16 cellular contexts compared by ENCODE assay signal in genomic region chr14:85601246-85601645, GRCh38.
A peak's percentile ranks its signal among the peaks of the same experiment; 100 is the strongest.
DNase-seq lines count a peak whose midpoint lies in the region; ATAC-seq and TF ChIP-seq lines count a peak whose summit lies in the region.
"Had no signal": no experiment of that assay in that cellular context is flagged by ENCODE, and none has a peak within 500 bp of the region (broad histone marks: within the 10 kb centered on the region; RNA-seq: fewer than 3 reads in every experiment).

No MANE protein-coding gene starts in this region.

- peak; percentile 81 for DNase-seq in D341Med (ENCODE audit: low spot score)
- DNase-seq in NCI-H146 treated with DMSO at 0.1 percent for 48 hours (lab: John Stamatoyannopoulos, UW; ENCODE audit: unreplicated experiment) = peak; percentile 84
- DNase-seq in NCI-H69 (lab: John Stamatoyannopoulos, UW) = peak; percentile 99
- DNase-seq in glutamatergic neuron = peak; percentile 73
- DNase-seq in GM13976 (ENCODE audit: low spot score) = no peak
- no peak for DNase-seq in NCI-H2029 treated with DMSO at 0.1 percent for 48 hours (lab: John Stamatoyannopoulos, UW)
- DNase-seq: activated CD4-positive, alpha-beta T cell treated with anti-CD3 and anti-CD28 coated beads for 1 hour; activated effector memory CD4-positive, alpha-beta T cell treated with Interleukin-2 at 50 U/mL for 16 hours; aorta; foreskin melanocyte; pancreas; small intestine had no signal

- peak overlapping the region; percentile 82 for H3K27ac Mint-ChIP-seq in glutamatergic neuron (ENCODE audit: unreplicated experiment)
- H3K27ac Mint-ChIP-seq: T-helper 2 cell treated with Interferon-gamma antibody and Interleukin-4, amounts not matched to agents 5 μg/mL and 100 μg/mL, for 36 hours had no signal

- H3K9me3 Mint-ChIP-seq in glutamatergic neuron (ENCODE audit: unreplicated experiment) = peaks cover 4% of the 10 kb centered on the region
- H3K9me3 Mint-ChIP-seq: T-helper 2 cell treated with Interferon-gamma antibody and Interleukin-4, amounts not matched to agents 5 μg/mL and 100 μg/mL, for 36 hours had no signal

- H3K27me3 Mint-ChIP-seq in glutamatergic neuron (ENCODE audit: unreplicated experiment) = no peaks in the 10 kb centered on the region

- TF ChIP-seq CTCF in glutamatergic neuron (IDR thresholded peaks at IDR 0.05; ENCODE audit: partially characterized antibody, unreplicated experiment) (no peak), GM13976 (IDR thresholded peaks at IDR 0.05; ENCODE audit: borderline replicate concordance, control extremely low read depth, extremely low read depth, insufficient read depth, missing control alignments) (no peak)

- peaks cover 64% of the 10 kb centered on the region for H3K4me1 Mint-ChIP-seq in glutamatergic neuron (ENCODE audit: low read depth, unreplicated experiment)

- H3K4me3 Mint-ChIP-seq in glutamatergic neuron (ENCODE audit: unreplicated experiment) = peak overlapping the region; percentile 63
- H3K4me3 Mint-ChIP-seq: T-helper 2 cell treated with Interferon-gamma antibody and Interleukin-4, amounts not matched to agents 5 μg/mL and 100 μg/mL, for 36 hours had no signal

- in situ Hi-C loops in GM13976 (cut with MboI; ENCODE audit: low sequenced_read_pairs, unreplicated experiment) = no loop called here

- no peaks in the 10 kb centered on the region for H3K36me3 Mint-ChIP-seq in glutamatergic neuron (ENCODE audit: unreplicated experiment)

- ATAC-seq in HG02798 (IDR thresholded peaks at IDR 0.05; ENCODE audit: poor library complexity, unreplicated experiment) (no peak), HG02759 (IDR thresholded peaks at IDR 0.05; ENCODE audit: unreplicated experiment) (no peak)
- ATAC-seq: pancreas, Right ventricle myocardium inferior had no signal

Comparison
In these comparisons a context has a peak if more than half of its experiments do, and no peak if none do; other contexts are left out.
1. DNase-seq: peak in D341Med (single experiment), NCI-H146 treated with DMSO at 0.1 percent for 48 hours (single experiment), NCI-H69 (single experiment) and glutamatergic neuron (single experiment); none in GM13976 (single experiment) and NCI-H2029 treated with DMSO at 0.1 percent for 48 hours (single experiment).